Comparison of ENCODE assay signal across 8 cellular contexts in genomic region chr15:86915811-86916331, GRCh38.
DNase-seq lines count a peak whose midpoint lies in the region; ATAC-seq and TF ChIP-seq lines count a peak whose summit lies in the region.

No MANE protein-coding gene starts in this region.

- H3K36me3 Mint-ChIP-seq in activated T-cell treated with anti-CD3 and anti-CD28 coated beads, Interleukin-2, amount 50 U/mL, for 72 hours (ENCODE audit: insufficient read depth in 2 of 2), result no peaks in the 10 kb centered on the region

- no peak overlapping the region for H3K27ac ChIP-seq in HL-60 (replicated peaks)

- H3K27ac Mint-ChIP-seq in activated T-cell treated with anti-CD3 and anti-CD28 coated beads, Interleukin-2, amount 50 U/mL, for 72 hours, result no peak overlapping the region

- H3K27me3 Mint-ChIP-seq in activated T-cell treated with anti-CD3 and anti-CD28 coated beads, Interleukin-2, amount 50 U/mL, for 72 hours (ENCODE audit: low read depth), result peaks cover 22% of the 10 kb centered on the region

- H3K4me1 Mint-ChIP-seq in activated T-cell treated with anti-CD3 and anti-CD28 coated beads, Interleukin-2, amount 50 U/mL, for 72 hours (ENCODE audit: low read depth), result no peaks in the 10 kb centered on the region

- H3K9me3 Mint-ChIP-seq in activated T-cell treated with anti-CD3 and anti-CD28 coated beads, Interleukin-2, amount 50 U/mL, for 72 hours, result no peaks in the 10 kb centered on the region

- DNase-seq in AG09319 (ENCODE audit: extremely low read depth, low read depth) (no peak), HL-60 (ENCODE audit: low read depth in 1 of 2, low spot score in 1 of 2) (no peak), RPMI7951 (ENCODE audit: low read depth) (peak; percentile 88), fibroblast of mammary gland (ENCODE audit: low read depth) (peak; percentile 31), omental fat pad (ENCODE audit: low spot score) (no peak), T-helper 1 cell (no peak)
- DNase-seq in activated T-cell treated with anti-CD3 and anti-CD28 coated beads, Interleukin-2, amount 50 U/mL, for 72 hours, result no peak

- ATAC-seq in omental fat pad (ENCODE audit: low FRiP score) (peak; percentile 50), HG03571 (IDR thresholded peaks at IDR 0.05; ENCODE audit: unreplicated experiment) (no peak)
- no peak for ATAC-seq in activated T-cell treated with anti-CD3 and anti-CD28 coated beads, Interleukin-2, amount 50 U/mL, for 72 hours (replicated peaks in 1 of 2)

- H3K4me3 Mint-ChIP-seq in activated T-cell treated with anti-CD3 and anti-CD28 coated beads, Interleukin-2, amount 50 U/mL, for 72 hours, result no peak overlapping the region

- H3K4me3 ChIP-seq in HL-60 (replicated peaks; ENCODE audit: insufficient read depth, low read length) (no peak overlapping the region), fibroblast of mammary gland (ENCODE audit: control insufficient read depth, low read depth, low read length) (no peak overlapping the region)

- no peaks in the 10 kb centered on the region for H3K27me3 ChIP-seq in HL-60 (ENCODE audit: insufficient read depth, poor library complexity, severe bottlenecking)

- peak; percentile 9 for TF ChIP-seq CTCF in AG09319 (IDR thresholded peaks at IDR 0.05; ENCODE audit: low read depth, low read length)
- peak; percentile 31 for TF ChIP-seq CTCF in HL-60 (IDR thresholded peaks at IDR 0.05; ENCODE audit: insufficient read depth, low read length)
- TF ChIP-seq CTCF in fibroblast of mammary gland (conservative IDR thresholded peaks at IDR 0.05; ENCODE audit: control insufficient read depth, insufficient read depth, low read depth, low read length), result peak; percentile 25
- TF ChIP-seq CTCF in omental fat pad (IDR thresholded peaks at IDR 0.05), result no peak

Comparison
In these comparisons a context has a peak if more than half of its experiments do, and no peak if none do; other contexts are left out.
1. DNase-seq: peak in RPMI7951 (single experiment) and fibroblast of mammary gland (single experiment); none in AG09319 (single experiment), HL-60 (0 of 2), omental fat pad (single experiment), T-helper 1 cell (0 of 5) and activated T-cell treated with anti-CD3 and anti-CD28 coated beads, Interleukin-2, amount 50 U/mL, for 72 hours (0 of 2).
2. CTCF ChIP-seq: peak in AG09319 (single experiment), HL-60 (single experiment) and fibroblast of mammary gland (single experiment); none in omental fat pad (0 of 3).